Comparison of ENCODE assay signal across 14 cellular contexts in genomic region chr13:77521595-77522367, GRCh38. TPM values are rescaled to one million over a fixed set of nuclear protein-coding genes. Genes with fewer than 3 reads are reported as not detected.
DNase-seq lines count a peak whose midpoint lies in the region; ATAC-seq and TF ChIP-seq lines count a peak whose summit lies in the region.
"Had no signal": no experiment of that assay in that cellular context is flagged by ENCODE, and none has a peak within 500 bp of the region (broad histone marks: within the 10 kb centered on the region; RNA-seq: fewer than 3 reads in every experiment).

No MANE protein-coding gene starts in this region.

- 0 out of 2 replicates have a peak, but pooled peaks cover 4% of the 10 kb centered on the region for H3K9me3 ChIP-seq in PC-9 (ENCODE audit: insufficient read depth, low read depth)
- no peaks in the 10 kb centered on the region for H3K9me3 ChIP-seq in esophagus (ENCODE audit: control insufficient read depth in 2 of 2, insufficient read depth in 1 of 2, low read depth in 1 of 2, low read length in 1 of 2)
- no peaks in the 10 kb centered on the region for H3K9me3 ChIP-seq in neural progenitor cell (ENCODE audit: low read depth)
- H3K9me3 ChIP-seq: BLaER1 treated with 17β-estradiol and CSF1 and Interleukin-3, amounts not matched to agents 10 nM and 100 nM had no signal

- H3K79me2 ChIP-seq in PC-9 (ENCODE audit: low read depth) (no peaks in the 10 kb centered on the region), neural progenitor cell (ENCODE audit: low read depth) (no peaks in the 10 kb centered on the region)

- H3K4me1 ChIP-seq in PC-9 (replicated peaks; ENCODE audit: insufficient read depth): peaks cover 59% of the 10 kb centered on the region
- peaks cover 0 to 2% of the 10 kb centered on the region in 2 donors for H3K4me1 ChIP-seq in esophagus (ENCODE audit: control insufficient read depth in 2 of 2, insufficient read depth in 2 of 2, low read length in 1 of 2)
- H3K4me1 ChIP-seq in neural progenitor cell: peaks cover 7% of the 10 kb centered on the region

- H3K27me3 Mint-ChIP-seq in Calu3 (ENCODE audit: unreplicated experiment) (no peaks in the 10 kb centered on the region), neural progenitor cell (ENCODE audit: insufficient read depth, low read depth) (no peaks in the 10 kb centered on the region), endothelial cell (ENCODE audit: unreplicated experiment) (no peaks in the 10 kb centered on the region)
- H3K27me3 Mint-ChIP-seq: IgD-negative memory B cell had no signal

- H2AFZ ChIP-seq in PC-9 (no peak overlapping the region), neural progenitor cell (replicated peaks) (no peak overlapping the region)

- H3K36me3 Mint-ChIP-seq in Calu3 (ENCODE audit: insufficient read depth, unreplicated experiment) (no peaks in the 10 kb centered on the region), neural progenitor cell (no peaks in the 10 kb centered on the region), endothelial cell (ENCODE audit: low read depth, unreplicated experiment) (no peaks in the 10 kb centered on the region)
- H3K36me3 Mint-ChIP-seq: IgD-negative memory B cell had no signal

- H3K27ac Mint-ChIP-seq in Calu3 (ENCODE audit: unreplicated experiment) (no peak overlapping the region), neural progenitor cell (no peak overlapping the region), endothelial cell (ENCODE audit: unreplicated experiment) (no peak overlapping the region)
- H3K27ac Mint-ChIP-seq: activated CD8-positive, alpha-beta T cell treated with anti-CD3 and anti-CD28 coated beads for 36 hours; IgD-negative memory B cell had no signal

- no peak overlapping the region for H3K4me3 Mint-ChIP-seq in Calu3 (ENCODE audit: low read depth, unreplicated experiment)
- H3K4me3 Mint-ChIP-seq in neural progenitor cell: no peak overlapping the region
- no peak overlapping the region for H3K4me3 Mint-ChIP-seq in endothelial cell (ENCODE audit: unreplicated experiment)
- H3K4me3 Mint-ChIP-seq: activated CD8-positive, alpha-beta T cell treated with anti-CD3 and anti-CD28 coated beads for 36 hours; IgD-negative memory B cell had no signal

- H3K4me1 Mint-ChIP-seq in Calu3 (ENCODE audit: low read depth, unreplicated experiment) (peaks cover 13% of the 10 kb centered on the region), neural progenitor cell (no peaks in the 10 kb centered on the region), endothelial cell (ENCODE audit: unreplicated experiment) (peaks cover 11% of the 10 kb centered on the region)

- peak overlapping the region; percentile 35; the same call in 1 of the 2 replicates for H3K4me3 ChIP-seq in PC-9
- peak overlapping the region in 1 of 2 donors; percentile 15 for H3K4me3 ChIP-seq in esophagus (ENCODE audit: low read depth in 1 of 2, low read length in 2 of 2)
- no peak overlapping the region for H3K4me3 ChIP-seq in neural progenitor cell
- H3K4me3 ChIP-seq: BLaER1 treated with 17β-estradiol and CSF1 and Interleukin-3, amounts not matched to agents 10 nM and 100 nM; skin epidermis had no signal

- TF ChIP-seq CTCF in Calu3 (IDR thresholded peaks at IDR 0.05; ENCODE audit: unreplicated experiment): no peak
- peak; percentile 22; the same call in 1 of the 2 replicates for TF ChIP-seq CTCF in PC-9 (conservative IDR thresholded peaks at IDR 0.05)
- TF ChIP-seq CTCF in neural progenitor cell (IDR thresholded peaks at IDR 0.05): no peak
- no peak for TF ChIP-seq CTCF in endothelial cell (IDR thresholded peaks at IDR 0.05; ENCODE audit: unreplicated experiment)

- no peak overlapping the region for H3K9ac ChIP-seq in neural progenitor cell
- H3K9ac ChIP-seq: BLaER1 treated with 17β-estradiol and CSF1 and Interleukin-3, amounts not matched to agents 10 nM and 100 nM had no signal

- WGBS in esophagus, 2 donors: 27 to 31% methylated on average over 3 of the region's 3 CpGs

- H3K27me3 ChIP-seq in PC-9 (ENCODE audit: insufficient read depth, low read depth) (no peaks in the 10 kb centered on the region), esophagus (ENCODE audit: control insufficient read depth in 1 of 2, insufficient read depth in 2 of 2, low read length in 2 of 2) (no peaks in the 10 kb centered on the region), neural progenitor cell (no peaks in the 10 kb centered on the region)
- H3K27me3 ChIP-seq: BLaER1 treated with 17β-estradiol and CSF1 and Interleukin-3, amounts not matched to agents 10 nM and 100 nM had no signal

- CTCF ChIA-PET in Calu3 (lab: Charles Lee) (interaction anchor here (1.4 to 1.6 kb wide), 2 partner anchors 16 to 43 kb away, joined by 3 to 4 read pairs; no protein-coding TSS in a partner anchor), PC-9 (lab: Charles Lee) (interaction anchor here (0.6 to 1.6 kb wide), 4 partner anchors 12 to 43 kb away, joined by 4 to 6 read pairs (median 5); no protein-coding TSS in a partner anchor)

- BruUV-seq in Calu3 (replicated peaks; lab: Mats Ljungman, UMichigan) (no TSS peak), PC-9 (replicated peaks; lab: Mats Ljungman, UMichigan) (no TSS peak)

- DNase-seq in Calu3 (peak; percentile 48), PC-9 (peak; percentile 86 to 98), neural progenitor cell (ENCODE audit: low spot score) (peak; percentile 30), endothelial cell (ENCODE audit: low spot score) (no peak), NCI-H2029 treated with DMSO at 0.1 percent for 48 hours (lab: John Stamatoyannopoulos, UW) (no peak)
- DNase-seq: activated CD8-positive, alpha-beta T cell treated with anti-CD3 and anti-CD28 coated beads for 36 hours; NCI-H524 had no signal

- H3K36me3 ChIP-seq in PC-9 (ENCODE audit: low read depth): no peaks in the 10 kb centered on the region
- H3K36me3 ChIP-seq in esophagus (ENCODE audit: control insufficient read depth in 2 of 2, insufficient read depth in 2 of 2, low read length in 1 of 2): no peaks in the 10 kb centered on the region
- H3K36me3 ChIP-seq in neural progenitor cell: no peaks in the 10 kb centered on the region
- H3K36me3 ChIP-seq: BLaER1 treated with 17β-estradiol and CSF1 and Interleukin-3, amounts not matched to agents 10 nM and 100 nM had no signal

- no peak for ATAC-seq in HG03097 (IDR thresholded peaks at IDR 0.05; ENCODE audit: low FRiP score, unreplicated experiment)
- no peak for ATAC-seq in HG02571 (IDR thresholded peaks at IDR 0.05; ENCODE audit: unreplicated experiment)
- ATAC-seq: activated CD8-positive, alpha-beta T cell treated with anti-CD3 and anti-CD28 coated beads for 36 hours had no signal

- peak overlapping the region; percentile 80 for H3K4me2 ChIP-seq in PC-9
- no peak overlapping the region for H3K4me2 ChIP-seq in neural progenitor cell
- H3K4me2 ChIP-seq: BLaER1 treated with 17β-estradiol and CSF1 and Interleukin-3, amounts not matched to agents 10 nM and 100 nM had no signal

- H4K20me1 ChIP-seq in PC-9 (ENCODE audit: insufficient read depth) (no peaks in the 10 kb centered on the region), neural progenitor cell (ENCODE audit: low read depth) (no peaks in the 10 kb centered on the region)
- H4K20me1 ChIP-seq: BLaER1 treated with 17β-estradiol and CSF1 and Interleukin-3, amounts not matched to agents 10 nM and 100 nM had no signal

- intact Hi-C loops in Calu3 (cut with micrococcal nuclease; ENCODE audit: unreplicated experiment): loop anchor here (1.0 to 5.0 kb wide), 2 partner anchors 13 to 36 kb away; no protein-coding TSS in a partner anchor
- intact Hi-C loops in PC-9 (cut with micrococcal nuclease; ENCODE audit: unreplicated experiment): loop anchor here (1.0 to 5.0 kb wide), 6 partner anchors 13 to 1817 kb away; partner anchors contain the start of genes MYCBP2 and SCEL

- no peaks in the 10 kb centered on the region for H3K9me2 ChIP-seq in PC-9 (ENCODE audit: insufficient read depth)

- peak overlapping the region; percentile 97 for H3K27ac ChIP-seq in PC-9
- H3K27ac ChIP-seq in esophagus (ENCODE audit: low read depth in 2 of 2, low read length in 1 of 2): peak overlapping the region; percentile 89 to 91
- H3K27ac ChIP-seq in neural progenitor cell: no peak overlapping the region
- H3K27ac ChIP-seq: BLaER1 treated with 17β-estradiol and CSF1 and Interleukin-3, amounts not matched to agents 10 nM and 100 nM had no signal

- H3F3A ChIP-seq in PC-9 (ENCODE audit: insufficient read depth, low read depth) (peaks cover 42% of the 10 kb centered on the region), neural progenitor cell (ENCODE audit: low read depth) (no peaks in the 10 kb centered on the region)

- POLR2A ChIA-PET in PC-9 (lab: Charles Lee; ENCODE audit: unreplicated experiment): interaction anchor here (0.6 to 1.7 kb wide), 2 partner anchors 15 to 1960 kb away, joined by 4 to 19 read pairs; no protein-coding TSS in a partner anchor

- H3K9me3 Mint-ChIP-seq in Calu3 (ENCODE audit: low read depth, unreplicated experiment) (no peaks in the 10 kb centered on the region), neural progenitor cell (no peaks in the 10 kb centered on the region), endothelial cell (ENCODE audit: unreplicated experiment) (no peaks in the 10 kb centered on the region)
- H3K9me3 Mint-ChIP-seq: activated CD8-positive, alpha-beta T cell treated with anti-CD3 and anti-CD28 coated beads for 36 hours; IgD-negative memory B cell had no signal

RNA-seq across cellular contexts. Expression of gene SCEL, which starts 13.7 kb away (rescaled TPM):
- 5.2 and 8.0 TPM in 2 replicates for total RNA-seq in Calu3 (2022)
- 19.5 and 32.5 TPM in 2 replicates for total RNA-seq in PC-9 (2021)
- polyA plus RNA-seq in esophagus: 100 to 1,000 TPM; 319 to 528 TPM
- total RNA-seq in neural progenitor cell (ENCODE audit: low replicate concordance): not detected in 2 replicates
- total RNA-seq in endothelial cell (ENCODE audit: unreplicated experiment): not detected
- total RNA-seq: activated CD8-positive, alpha-beta T cell treated with anti-CD3 and anti-CD28 coated beads for 36 hours; fibroblast of lung had no signal
- polyA plus RNA-seq: fibroblast of lung, IgD-negative memory B cell had no signal

Comparison
In these comparisons a context has a peak if more than half of its experiments do, and no peak if none do; other contexts are left out.
1. DNase-seq: peak in Calu3 (single experiment), PC-9 (2 of 2) and neural progenitor cell (single experiment); none in endothelial cell (single experiment) and NCI-H2029 treated with DMSO at 0.1 percent for 48 hours (single experiment).